ENCODE assay signal across 9 cellular contexts in the genomic region with DNA sequence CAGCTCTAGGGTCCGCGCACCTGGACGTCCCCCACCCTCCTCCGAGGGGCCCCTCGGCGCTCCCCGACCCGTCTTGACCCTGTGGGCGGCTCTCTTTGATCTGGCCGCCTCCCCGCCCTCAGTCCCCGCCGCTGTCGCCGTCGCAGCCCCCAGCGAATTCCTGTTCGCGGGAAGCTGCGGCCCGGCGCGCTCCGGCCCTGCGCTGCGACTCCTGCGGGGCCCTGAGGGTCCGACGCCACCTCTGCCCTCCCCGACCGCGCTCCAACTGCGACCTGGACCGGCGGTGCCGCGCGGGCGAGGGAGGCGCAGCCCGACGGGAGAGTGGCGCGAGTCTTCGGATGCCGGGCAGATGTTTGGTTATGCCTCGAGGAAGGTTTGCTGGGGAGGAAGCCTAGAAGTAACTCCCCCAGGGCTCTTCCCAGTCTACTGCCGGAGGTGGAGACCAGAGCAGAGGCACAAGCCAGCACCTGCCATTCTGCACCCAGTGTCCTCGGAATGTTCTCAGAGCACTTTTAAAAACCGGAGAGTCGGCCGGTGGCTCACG. TPM values are rescaled to one million over a fixed set of nuclear protein-coding genes. Genes with fewer than 3 reads are reported as not detected.
DNase-seq lines count a peak whose midpoint lies in the region; ATAC-seq and TF ChIP-seq lines count a peak whose summit lies in the region.
"Had no signal": no experiment of that assay in that cellular context is flagged by ENCODE, and none has a peak within 500 bp of the region (broad histone marks: within the 10 kb centered on the region; RNA-seq: fewer than 3 reads in every experiment).

No MANE protein-coding gene starts in this region.

- H3K4me3 Mint-ChIP-seq in activated naive CD4-positive, alpha-beta T cell treated with anti-CD3 and anti-CD28 coated beads, Interleukin-2, amount 50 U/mL, for 24 hours = peak overlapping the region; percentile 79

- intact Hi-C loops in left cardiac atrium (cut with DNase I) = no loop called here

- H3K4me3 ChIP-seq in skin epidermis = peak overlapping the region; percentile 23 to 57 (median 39)

- ATAC-seq in HG02852 (IDR thresholded peaks at IDR 0.05; ENCODE audit: unreplicated experiment) (peak; percentile 36), left cardiac atrium (peak; percentile 5 to 24), HG03342 (IDR thresholded peaks at IDR 0.05; ENCODE audit: unreplicated experiment) (no peak)

- H3K36me3 Mint-ChIP-seq in activated naive CD4-positive, alpha-beta T cell treated with anti-CD3 and anti-CD28 coated beads, Interleukin-2, amount 50 U/mL, for 24 hours = peaks cover 3% of the 10 kb centered on the region

- H3K27ac ChIP-seq in VCaP (peak overlapping the region; percentile 11; the same call in 1 of the 2 replicates), skin epidermis (no peak overlapping the region)

- DNase-seq in activated naive CD4-positive, alpha-beta T cell treated with Interleukin-2 at 50 U/mL for 16 hours = no peak
- DNase-seq in left cardiac atrium (no peak), NCI-H1694 (lab: John Stamatoyannopoulos, UW) (no peak)

- peaks cover 5% of the 10 kb centered on the region for H3K9me3 Mint-ChIP-seq in activated naive CD4-positive, alpha-beta T cell treated with anti-CD3 and anti-CD28 coated beads, Interleukin-2, amount 50 U/mL, for 24 hours

- no peak for TF ChIP-seq CTCF in VCaP (conservative IDR thresholded peaks at IDR 0.05)

- H3K27ac Mint-ChIP-seq in activated naive CD4-positive, alpha-beta T cell treated with anti-CD3 and anti-CD28 coated beads, Interleukin-2, amount 50 U/mL, for 24 hours = no peak overlapping the region

- peaks cover 5% of the 10 kb centered on the region for H3K4me1 Mint-ChIP-seq in activated naive CD4-positive, alpha-beta T cell treated with anti-CD3 and anti-CD28 coated beads, Interleukin-2, amount 50 U/mL, for 24 hours

- peaks cover 22% of the 10 kb centered on the region for H3K27me3 Mint-ChIP-seq in activated naive CD4-positive, alpha-beta T cell treated with anti-CD3 and anti-CD28 coated beads, Interleukin-2, amount 50 U/mL, for 24 hours

RNA-seq across cellular contexts. Expression of gene ISM2, which starts 0.4 kb away (rescaled TPM):
- total RNA-seq in left cardiac atrium = under 1 TPM; 0.21 to 0.47 TPM
- total RNA-seq: fibroblast of lung had no signal

RNA-seq across cellular contexts. Expression of gene AHSA1, which starts 41.2 kb away (rescaled TPM):
- 100 to 1,000 TPM; 109 to 173 TPM for total RNA-seq in left cardiac atrium

RNA-seq across cellular contexts. Expression of gene VIPAS39, which starts 41.7 kb away (rescaled TPM):
- 10 to 100 TPM in 1 of 2 donors, 1 to 10 TPM in 1; 9.1 to 11.7 TPM for total RNA-seq in left cardiac atrium
